In genomic region chr2:99198103-99198841, GRCh38 we compare ENCODE assay signal across 28 cellular contexts. TPM values are rescaled to one million over a fixed set of nuclear protein-coding genes. Genes with fewer than 3 reads are reported as not detected.
DNase-seq lines count a peak whose midpoint lies in the region; ATAC-seq and TF ChIP-seq lines count a peak whose summit lies in the region.
"Had no signal": no experiment of that assay in that cellular context is flagged by ENCODE, and none has a peak within 500 bp of the region (broad histone marks: within the 10 kb centered on the region; RNA-seq: fewer than 3 reads in every experiment).

No MANE protein-coding gene starts in this region.

- no peaks in the 10 kb centered on the region for H3K4me1 ChIP-seq in CD8-positive, alpha-beta T cell (ENCODE audit: insufficient read depth, low read length)
- no peaks in the 10 kb centered on the region for H3K4me1 ChIP-seq in aorta (ENCODE audit: control insufficient read depth in 1 of 2, insufficient read depth in 2 of 2, low read length in 2 of 2)
- H3K4me1 ChIP-seq: heart right ventricle, testis had no signal

- WGBS in aorta, 2 donors = 82 to 84% methylated on average over 6 of the region's 6 CpGs

- intact Hi-C loops in CD8-positive, alpha-beta T cell (cut with DNase I, micrococcal nuclease) = no loop called here
- intact Hi-C loops in aorta (cut with DNase I) = no loop called here

- no peak overlapping the region for H3K27ac ChIP-seq in CD8-positive, alpha-beta T cell (ENCODE audit: low read depth, low read length)
- no peak overlapping the region for H3K27ac ChIP-seq in aorta (ENCODE audit: low read depth in 1 of 2, low read length in 2 of 2)
- H3K27ac ChIP-seq: BLaER1 treated with 17β-estradiol and CSF1 and Interleukin-3, amounts not matched to agents 10 nM and 100 nM; heart right ventricle; ovary; testis had no signal

- H3K4me3 Mint-ChIP-seq in CD8-positive, alpha-beta T cell = no peak overlapping the region
- no peak overlapping the region for H3K4me3 Mint-ChIP-seq in naive thymus-derived CD8-positive, alpha-beta T cell
- H3K4me3 Mint-ChIP-seq: activated CD4-positive, alpha-beta memory T cell treated with anti-CD3 and anti-CD28 coated beads for 36 hours; activated naive CD8-positive, alpha-beta T cell treated with anti-CD3 and anti-CD28 coated beads, Interleukin-2, amount 10 ng/mL, durations not matched to agents 7 days and 5 days; mesothelial cell of epicardium; natural killer cell treated with Interleukin-12 subunit alpha and Interleukin-12 subunit beta and Interleukin-15 and Interleukin-18, amount 100 ng/mL, for 72 hours; T-helper 2 cell treated with Interferon-gamma antibody and Interleukin-4, amounts not matched to agents 5 μg/mL and 100 μg/mL, for 36 hours had no signal

- no peak for ATAC-seq in CD8-positive, alpha-beta T cell
- ATAC-seq in naive thymus-derived CD8-positive, alpha-beta T cell = no peak
- ATAC-seq in aorta (ENCODE audit: low FRiP score) = no peak
- ATAC-seq: heart right ventricle; left lobe of liver; natural killer cell treated with Interleukin-12 subunit alpha and Interleukin-12 subunit beta and Interleukin-15 and Interleukin-18, amount 100 ng/mL, for 72 hours had no signal

- POLR2A ChIA-PET in CD8-positive, alpha-beta T cell (lab: Charles Lee) = no interaction called here
- POLR2A ChIA-PET in naive thymus-derived CD8-positive, alpha-beta T cell (lab: Charles Lee) = no interaction called here

- H3K27me3 Mint-ChIP-seq in CD8-positive, alpha-beta T cell (ENCODE audit: low read depth) = no peaks in the 10 kb centered on the region
- no peaks in the 10 kb centered on the region for H3K27me3 Mint-ChIP-seq in naive thymus-derived CD8-positive, alpha-beta T cell
- H3K27me3 Mint-ChIP-seq: activated CD4-positive, alpha-beta memory T cell treated with anti-CD3 and anti-CD28 coated beads for 36 hours; activated naive CD8-positive, alpha-beta T cell treated with anti-CD3 and anti-CD28 coated beads, Interleukin-2, amount 10 ng/mL, durations not matched to agents 7 days and 5 days; natural killer cell treated with Interleukin-12 subunit alpha and Interleukin-12 subunit beta and Interleukin-15 and Interleukin-18, amount 100 ng/mL, for 72 hours had no signal

- no peaks in the 10 kb centered on the region for H3K9me3 Mint-ChIP-seq in CD8-positive, alpha-beta T cell
- no peaks in the 10 kb centered on the region for H3K9me3 Mint-ChIP-seq in naive thymus-derived CD8-positive, alpha-beta T cell
- H3K9me3 Mint-ChIP-seq: activated CD4-positive, alpha-beta memory T cell treated with anti-CD3 and anti-CD28 coated beads for 36 hours; activated naive CD8-positive, alpha-beta T cell treated with anti-CD3 and anti-CD28 coated beads, Interleukin-2, amount 10 ng/mL, durations not matched to agents 7 days and 5 days; natural killer cell treated with Interleukin-12 subunit alpha and Interleukin-12 subunit beta and Interleukin-15 and Interleukin-18, amount 100 ng/mL, for 72 hours; T-helper 2 cell treated with Interferon-gamma antibody and Interleukin-4, amounts not matched to agents 5 μg/mL and 100 μg/mL, for 36 hours had no signal

- H3K36me3 Mint-ChIP-seq in CD8-positive, alpha-beta T cell = peaks cover 35% of the 10 kb centered on the region
- H3K36me3 Mint-ChIP-seq in naive thymus-derived CD8-positive, alpha-beta T cell = peaks cover 0 to 36% (median 8%) of the 10 kb centered on the region in 3 donors

- H3K4me3 ChIP-seq in CD8-positive, alpha-beta T cell (ENCODE audit: low read depth, low read length) = no peak overlapping the region
- no peak overlapping the region for H3K4me3 ChIP-seq in epithelial cell of esophagus (ENCODE audit: low read length)
- no peak overlapping the region for H3K4me3 ChIP-seq in aorta (ENCODE audit: low read length in 2 of 2)
- H3K4me3 ChIP-seq: BLaER1 treated with 17β-estradiol and CSF1 and Interleukin-3, amounts not matched to agents 10 nM and 100 nM; heart right ventricle; ovary; testis had no signal

- H3K27ac Mint-ChIP-seq in CD8-positive, alpha-beta T cell = peak overlapping the region; percentile 72
- peak overlapping the region in 8 of 10 donors; percentile 8 to 86 (median 63) for H3K27ac Mint-ChIP-seq in naive thymus-derived CD8-positive, alpha-beta T cell
- H3K27ac Mint-ChIP-seq: activated CD4-positive, alpha-beta memory T cell treated with anti-CD3 and anti-CD28 coated beads for 36 hours; activated naive CD8-positive, alpha-beta T cell treated with anti-CD3 and anti-CD28 coated beads, Interleukin-2, amount 10 ng/mL, durations not matched to agents 7 days and 5 days; mesothelial cell of epicardium; natural killer cell treated with Interleukin-12 subunit alpha and Interleukin-12 subunit beta and Interleukin-15 and Interleukin-18, amount 100 ng/mL, for 72 hours; T-helper 2 cell treated with Interferon-gamma antibody and Interleukin-4, amounts not matched to agents 5 μg/mL and 100 μg/mL, for 36 hours had no signal

- CTCF ChIA-PET in CD8-positive, alpha-beta T cell (lab: Charles Lee) = no interaction called here

- no peak for TF ChIP-seq CTCF in CD8-positive, alpha-beta T cell (IDR thresholded peaks at IDR 0.05)
- no peak for TF ChIP-seq CTCF in epithelial cell of esophagus (IDR thresholded peaks at IDR 0.05; ENCODE audit: insufficient read depth, low read depth, low read length, missing control alignments)

- H3K4me1 Mint-ChIP-seq in CD8-positive, alpha-beta T cell (ENCODE audit: low read depth) = peaks cover 2% of the 10 kb centered on the region
- H3K4me1 Mint-ChIP-seq in naive thymus-derived CD8-positive, alpha-beta T cell = peaks cover 0 to 1% (median 0%) of the 10 kb centered on the region in 4 donors

- H3K9me3 ChIP-seq in CD8-positive, alpha-beta T cell (ENCODE audit: low read length) = no peaks in the 10 kb centered on the region
- H3K9me3 ChIP-seq in aorta (ENCODE audit: control insufficient read depth, low read length) = no peaks in the 10 kb centered on the region
- H3K9me3 ChIP-seq: heart right ventricle, ovary, testis had no signal

- no peak for DNase-seq in CD8-positive, alpha-beta T cell
- DNase-seq in HT-29 (ENCODE audit: low spot score) (peak; percentile 22), epithelial cell of esophagus (ENCODE audit: low read depth) (peak; percentile 76), COR-L47 (lab: John Stamatoyannopoulos, UW) (no peak), aorta (no peak), HCEC 1CT (no peak), Kasumi-1 (lab: John Stamatoyannopoulos, UW) (no peak)
- no peak for DNase-seq in naive thymus-derived CD8-positive, alpha-beta T cell
- DNase-seq: activated CD4-positive, alpha-beta memory T cell treated with anti-CD3 and anti-CD28 coated beads for 36 hours; activated CD4-positive, CD25-positive, alpha-beta regulatory T cell; activated CD8-positive, alpha-beta memory T cell treated with anti-CD3 and anti-CD28 coated beads, Interleukin-2, amount 50 U/mL, for 48 hours; activated naive CD8-positive, alpha-beta T cell treated with anti-CD3 and anti-CD28 coated beads, Interleukin-2, amount 10 ng/mL, durations not matched to agents 7 days and 5 days; cerebellar nuclear complex; foreskin fibroblast; heart right ventricle; KBM-7; NCI-H1694; NCI-H2227 treated with DMSO at 0.1 percent for 48 hours; NCI-H774; ovary; stimulated activated CD4-positive, alpha-beta T cell treated with anti-CD3 and anti-CD28 coated beads, Interleukin-4, amount 100 ng/mL, for 1 hour; stimulated activated naive CD4-positive, alpha-beta T cell; testis had no signal

- peaks cover 12% of the 10 kb centered on the region for H3K36me3 ChIP-seq in CD8-positive, alpha-beta T cell (ENCODE audit: insufficient read depth, low read length)
- H3K36me3 ChIP-seq in aorta (ENCODE audit: control insufficient read depth in 1 of 2, insufficient read depth in 2 of 2, low read length in 1 of 2) = peaks cover 0 to 4% of the 10 kb centered on the region in 2 donors
- H3K36me3 ChIP-seq: ovary had no signal

- H3K27me3 ChIP-seq in CD8-positive, alpha-beta T cell (ENCODE audit: insufficient read depth, low read length) = no peaks in the 10 kb centered on the region
- H3K27me3 ChIP-seq in aorta (ENCODE audit: control insufficient read depth in 1 of 2, insufficient read depth in 2 of 2, low read length in 1 of 2) = no peaks in the 10 kb centered on the region
- H3K27me3 ChIP-seq: BLaER1 treated with 17β-estradiol and CSF1 and Interleukin-3, amounts not matched to agents 10 nM and 100 nM; heart right ventricle; ovary; testis had no signal

RNA-seq across cellular contexts. Expression of gene MRPL30, which starts 17.3 kb away (rescaled TPM):
- total RNA-seq in CD8-positive, alpha-beta T cell = 10 to 100 TPM in 1 of 2 experiments, 1 to 10 TPM in 1; 9.4 to 11.4 TPM
- 23.5 and 26.2 TPM in 2 replicates for total RNA-seq in HT-29 (2014; rRNA removed; shearing (Covaris generic))
- total RNA-seq in naive thymus-derived CD8-positive, alpha-beta T cell = 10 to 100 TPM; 20.7 to 21.2 TPM
- polyA plus RNA-seq in naive thymus-derived CD8-positive, alpha-beta T cell = 10 to 100 TPM; 19.1 to 23.5 (median 20.4) TPM
- 10 to 100 TPM; 17.4 to 19.8 TPM for total RNA-seq in aorta
- polyA plus RNA-seq in aorta = 10 to 100 TPM; 13.5 to 14.6 TPM

RNA-seq across cellular contexts. Expression of gene MITD1, which starts 17.4 kb away (rescaled TPM):
- total RNA-seq in CD8-positive, alpha-beta T cell = 10 to 100 TPM; 12.6 to 15.6 TPM
- 14.5 and 15.5 TPM in 2 replicates for total RNA-seq in HT-29 (2014; rRNA removed; shearing (Covaris generic))
- total RNA-seq in naive thymus-derived CD8-positive, alpha-beta T cell = 10 to 100 TPM; 63.4 to 66.5 TPM
- polyA plus RNA-seq in naive thymus-derived CD8-positive, alpha-beta T cell = 10 to 100 TPM; 40.4 to 49.0 (median 43.8) TPM
- 10 to 100 TPM; 20.2 to 28.0 TPM for total RNA-seq in aorta
- 10 to 100 TPM; 23.4 to 40.7 TPM for polyA plus RNA-seq in aorta

RNA-seq across cellular contexts. Expression of gene LIPT1, which starts 43.5 kb away (rescaled TPM):
- total RNA-seq in CD8-positive, alpha-beta T cell = 10 to 100 TPM in 1 of 2 experiments, 1 to 10 TPM in 1; 9.7 to 11.0 TPM
- 2.8 and 6.4 TPM in 2 replicates for total RNA-seq in HT-29 (2014; rRNA removed; shearing (Covaris generic))
- 10 to 100 TPM; 24.7 to 26.2 TPM for total RNA-seq in naive thymus-derived CD8-positive, alpha-beta T cell
- 10 to 100 TPM; 19.0 to 26.9 (median 22.0) TPM for polyA plus RNA-seq in naive thymus-derived CD8-positive, alpha-beta T cell
- 10 to 100 TPM in 1 of 2 donors, 1 to 10 TPM in 1; 6.9 to 13.5 TPM for total RNA-seq in aorta
- 10 to 100 TPM in 1 of 2 donors, 1 to 10 TPM in 1; 9.2 to 11.9 TPM for polyA plus RNA-seq in aorta

RNA-seq across cellular contexts. Expression of gene TSGA10, which starts 43.5 kb away (rescaled TPM):
- total RNA-seq in CD8-positive, alpha-beta T cell = 10 to 100 TPM; 14.4 to 14.9 TPM
- total RNA-seq in HT-29 (2014; rRNA removed; shearing (Covaris generic)) = 5.5 and 8.4 TPM in 2 replicates
- 10 to 100 TPM; 23.8 to 32.1 TPM for total RNA-seq in naive thymus-derived CD8-positive, alpha-beta T cell
- 10 to 100 TPM; 22.5 to 26.4 (median 24.1) TPM for polyA plus RNA-seq in naive thymus-derived CD8-positive, alpha-beta T cell
- total RNA-seq in aorta = 1 to 10 TPM; 4.3 to 9.4 TPM
- 1 to 10 TPM; 1.5 to 2.9 TPM for polyA plus RNA-seq in aorta

RNA-seq across cellular contexts. Expression of gene C2orf15, which starts 56.8 kb away (rescaled TPM):
- 1 to 10 TPM; 1.3 to 1.8 TPM for total RNA-seq in CD8-positive, alpha-beta T cell
- total RNA-seq in HT-29 (2014; rRNA removed; shearing (Covaris generic)) = 4.6 and 4.9 TPM in 2 replicates
- 1 to 10 TPM; 3.9 to 5.7 TPM for total RNA-seq in naive thymus-derived CD8-positive, alpha-beta T cell
- polyA plus RNA-seq in naive thymus-derived CD8-positive, alpha-beta T cell = 1 to 10 TPM; 6.1 to 6.8 (median 6.7) TPM
- under 1 TPM in 1 of 2 donors, not detected in 1; 0.65 TPM for total RNA-seq in aorta
- under 1 TPM; 0.36 to 0.75 TPM for polyA plus RNA-seq in aorta
- total RNA-seq: natural killer cell treated with Interleukin-12 subunit alpha and Interleukin-12 subunit beta and Interleukin-15 and Interleukin-18, amount 100 ng/mL, for 72 hours had no signal

Comparison
In these comparisons a context has a peak if more than half of its experiments do, and no peak if none do; other contexts are left out.
1. DNase-seq: peak in HT-29 (single experiment) and epithelial cell of esophagus (single experiment); none in CD8-positive, alpha-beta T cell (0 of 7), naive thymus-derived CD8-positive, alpha-beta T cell (0 of 10), COR-L47 (single experiment), aorta (0 of 2), HCEC 1CT (single experiment) and Kasumi-1 (0 of 2).